Comparison of ENCODE assay signal across 1 cellular context in the genomic region with DNA sequence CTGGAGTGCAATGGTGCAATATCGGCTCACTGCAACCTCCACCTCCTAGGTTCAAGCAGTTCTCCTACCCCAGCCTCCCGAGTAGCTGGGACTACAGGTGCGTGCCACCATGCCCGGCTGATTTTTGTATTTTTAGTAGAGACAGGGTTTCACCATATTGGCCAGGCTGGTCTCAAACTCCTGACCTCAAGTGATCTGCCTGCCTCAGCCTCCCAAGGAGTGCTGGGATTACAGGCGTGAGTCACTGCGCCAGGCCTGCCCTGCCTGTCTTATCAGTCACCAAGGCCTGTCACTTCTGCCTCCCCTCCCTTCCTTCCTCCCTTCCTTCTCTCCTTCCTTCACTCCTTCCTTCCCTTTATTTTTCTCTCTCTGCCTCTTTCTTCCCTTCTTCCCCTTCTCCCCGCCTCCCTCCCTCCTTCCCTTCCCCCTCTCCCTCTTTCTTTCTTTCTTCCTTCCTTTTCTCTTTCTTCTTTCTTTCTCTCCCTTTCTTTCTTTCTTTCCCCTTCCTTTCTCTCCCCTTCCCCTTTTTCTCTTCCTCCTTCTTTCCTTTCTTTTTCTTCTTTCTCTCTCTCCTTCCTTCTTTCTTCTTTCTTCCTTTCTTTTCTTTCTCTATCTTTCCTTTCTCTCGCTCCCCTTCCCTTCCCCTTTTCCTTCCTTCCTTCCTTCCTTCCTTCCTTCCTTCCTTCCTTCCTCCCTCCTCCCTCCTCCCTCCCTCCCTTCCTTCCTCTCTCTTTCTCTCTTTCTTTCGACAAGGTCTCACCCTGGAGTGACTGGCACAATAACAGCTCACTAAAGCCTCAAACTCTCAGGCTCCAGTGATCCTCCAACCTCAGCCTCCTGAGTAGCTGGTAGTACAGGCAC.
A peak's percentile ranks its signal among the peaks of the same experiment; 100 is the strongest.
TF ChIP-seq lines count a peak whose summit lies in the region.

No MANE protein-coding gene starts in this region.

TF ChIP-seq in HepG2, 621 proteins besides CTCF, POLR2A, EP300 and RAD21:
- TF ChIP-seq, protein P1, sequence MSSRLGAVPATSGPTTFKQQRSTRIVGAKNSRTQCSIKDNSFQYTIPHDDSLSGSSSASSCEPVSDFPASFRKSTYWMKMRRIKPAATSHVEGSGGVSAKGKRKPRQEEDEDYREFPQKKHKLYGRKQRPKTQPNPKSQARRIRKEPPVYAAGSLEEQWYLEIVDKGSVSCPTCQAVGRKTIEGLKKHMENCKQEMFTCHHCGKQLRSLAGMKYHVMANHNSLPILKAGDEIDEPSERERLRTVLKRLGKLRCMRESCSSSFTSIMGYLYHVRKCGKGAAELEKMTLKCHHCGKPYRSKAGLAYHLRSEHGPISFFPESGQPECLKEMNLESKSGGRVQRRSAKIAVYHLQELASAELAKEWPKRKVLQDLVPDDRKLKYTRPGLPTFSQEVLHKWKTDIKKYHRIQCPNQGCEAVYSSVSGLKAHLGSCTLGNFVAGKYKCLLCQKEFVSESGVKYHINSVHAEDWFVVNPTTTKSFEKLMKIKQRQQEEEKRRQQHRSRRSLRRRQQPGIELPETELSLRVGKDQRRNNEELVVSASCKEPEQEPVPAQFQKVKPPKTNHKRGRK (CRISPR knock-in tag; IDR thresholded peaks at IDR 0.05) = peak; percentile 78; the same call in 1 of the 2 replicates
- TF ChIP-seq SP1 (IDR thresholded peaks at IDR 0.05) (no peak), SP1 (CRISPR knock-in tag; IDR thresholded peaks at IDR 0.05) (no peak)
